ENCODE assay signal across 19 cellular contexts in genomic region chr6:3392059-3392458, GRCh38.
"Had no signal": no experiment of that assay in that cellular context is flagged by ENCODE, and none has a peak within 500 bp of the region (broad histone marks: within the 10 kb centered on the region; RNA-seq: fewer than 3 reads in every experiment).

No MANE protein-coding gene starts in this region.

- H3K27me3 ChIP-seq: brain microvascular endothelial cell, tibial nerve had no signal

- H3K27ac Mint-ChIP-seq: activated CD4-positive, alpha-beta T cell treated with anti-CD3 and anti-CD28 coated beads, Interleukin-2, amount 10 ng/mL, durations not matched to agents 24 days and 14 days; activated CD8-positive, alpha-beta T cell treated with anti-CD3 and anti-CD28 coated beads for 36 hours; activated T-cell treated with anti-CD3 and anti-CD28 coated beads, Interleukin-2, amount 50 U/mL, for 24 hours; activated T-helper 2 cell treated with anti-CD3 and anti-CD28 coated beads, Interferon-gamma antibody, Interleukin-2, Interleukin-4, amounts not matched to agents 10 μg/mL and 5 μg/mL and 100 μg/mL, durations not matched to agents 14 hours and 24 hours and 36 hours; nephron had no signal

- DNase-seq: activated CD4-positive, alpha-beta T cell treated with anti-CD3 and anti-CD28 coated beads, Interleukin-2, amount 10 ng/mL, durations not matched to agents 24 days and 14 days; activated CD8-positive, alpha-beta T cell treated with anti-CD3 and anti-CD28 coated beads for 36 hours; activated naive CD4-positive, alpha-beta T cell treated with Interleukin-2 at 50 U/mL for 16 hours; activated T-cell treated with anti-CD3 and anti-CD28 coated beads, Interleukin-2, amount 50 U/mL, for 24 hours; aorta; brain microvascular endothelial cell; effector CD4-positive, alpha-beta T cell; left colon; lower lobe of right lung; nucleus accumbens; stimulated activated CD4-positive, alpha-beta T cell treated with anti-CD3 and anti-CD28 coated beads, Interleukin-1b, Interleukin-23, amount 100 ng/mL, for 48 hours; stimulated activated CD8-positive, alpha-beta memory T cell treated with anti-CD3 and anti-CD28 coated beads, Interleukin-4, amount 100 ng/mL, for 48 hours; stimulated activated naive CD4-positive, alpha-beta T cell treated with Interleukin-2 at 50 U/mL for 16 hours had no signal

- H3K9me3 ChIP-seq: lower lobe of right lung, tibial nerve had no signal

- H3K36me3 ChIP-seq: brain microvascular endothelial cell, lower lobe of right lung, tibial nerve had no signal

- ATAC-seq: activated CD8-positive, alpha-beta T cell treated with anti-CD3 and anti-CD28 coated beads for 36 hours; esophagus mucosa; lower lobe of right lung had no signal

- H3K27ac ChIP-seq: brain microvascular endothelial cell, coronary artery, lower lobe of right lung had no signal

- H3K27me3 Mint-ChIP-seq: activated CD4-positive, alpha-beta T cell treated with anti-CD3 and anti-CD28 coated beads, Interleukin-2, amount 10 ng/mL, durations not matched to agents 24 days and 14 days; activated CD8-positive, alpha-beta T cell treated with anti-CD3 and anti-CD28 coated beads for 36 hours; activated T-cell treated with anti-CD3 and anti-CD28 coated beads, Interleukin-2, amount 50 U/mL, for 24 hours had no signal

- H3K4me3 Mint-ChIP-seq: activated CD4-positive, alpha-beta T cell treated with anti-CD3 and anti-CD28 coated beads, Interleukin-2, amount 10 ng/mL, durations not matched to agents 24 days and 14 days; activated CD8-positive, alpha-beta T cell treated with anti-CD3 and anti-CD28 coated beads for 36 hours; activated T-cell treated with anti-CD3 and anti-CD28 coated beads, Interleukin-2, amount 50 U/mL, for 24 hours; central memory CD8-positive, alpha-beta T cell; nephron had no signal

- H3K4me3 ChIP-seq: coronary artery, lower lobe of right lung, tibial nerve had no signal

- H3K9me3 Mint-ChIP-seq: activated CD4-positive, alpha-beta T cell treated with anti-CD3 and anti-CD28 coated beads, Interleukin-2, amount 10 ng/mL, durations not matched to agents 24 days and 14 days; activated CD8-positive, alpha-beta T cell treated with anti-CD3 and anti-CD28 coated beads for 36 hours; activated T-cell treated with anti-CD3 and anti-CD28 coated beads, Interleukin-2, amount 50 U/mL, for 24 hours; activated T-helper 2 cell treated with anti-CD3 and anti-CD28 coated beads, Interferon-gamma antibody, Interleukin-2, Interleukin-4, amounts not matched to agents 10 μg/mL and 5 μg/mL and 100 μg/mL, durations not matched to agents 14 hours and 24 hours and 36 hours; central memory CD8-positive, alpha-beta T cell; nephron had no signal

- H3K4me1 Mint-ChIP-seq: activated CD4-positive, alpha-beta T cell treated with anti-CD3 and anti-CD28 coated beads, Interleukin-2, amount 10 ng/mL, durations not matched to agents 24 days and 14 days; central memory CD8-positive, alpha-beta T cell had no signal
